14 cellular contexts compared by ENCODE assay signal in the genomic region with DNA sequence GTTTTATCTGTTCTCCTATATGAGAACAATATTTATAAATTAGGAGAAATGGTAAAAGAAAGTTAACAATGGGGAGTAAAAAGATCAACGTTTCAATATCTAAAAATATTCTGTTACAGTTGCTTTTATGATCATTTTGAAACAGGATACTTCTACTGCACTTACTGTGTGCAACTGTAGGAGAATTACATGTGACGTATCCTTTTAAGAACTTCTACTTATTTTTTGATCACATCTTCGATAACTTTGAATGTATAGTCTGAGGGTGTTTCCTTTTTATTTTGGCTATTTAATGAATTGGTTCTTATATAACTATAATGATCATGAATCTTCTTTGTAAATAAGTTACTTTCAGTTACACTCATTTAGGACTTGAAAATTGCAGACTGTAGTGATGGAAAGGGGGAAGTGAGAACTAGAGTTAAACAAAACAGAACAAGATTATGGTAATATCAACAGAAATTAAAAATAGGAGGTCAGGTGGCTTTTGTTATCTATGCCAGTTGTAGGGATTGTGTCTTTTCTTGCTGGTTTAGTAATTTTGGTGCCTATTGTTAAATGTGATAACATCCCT.
DNase-seq lines count a peak whose midpoint lies in the region; ATAC-seq and TF ChIP-seq lines count a peak whose summit lies in the region.
"Had no signal": no experiment of that assay in that cellular context is flagged by ENCODE, and none has a peak within 500 bp of the region (broad histone marks: within the 10 kb centered on the region; RNA-seq: fewer than 3 reads in every experiment).

No MANE protein-coding gene starts in this region.

- H3K4me1 Mint-ChIP-seq in glutamatergic neuron (ENCODE audit: low read depth, unreplicated experiment) = no peaks in the 10 kb centered on the region
- H3K4me1 Mint-ChIP-seq: neural crest cell had no signal

- peak overlapping the region; percentile 98 for H2AFZ ChIP-seq in SU-DHL-6 (ENCODE audit: low read depth, low read length, severe bottlenecking)

- no peak overlapping the region for H3K4me3 Mint-ChIP-seq in glutamatergic neuron (ENCODE audit: unreplicated experiment)
- H3K4me3 Mint-ChIP-seq: activated T-cell treated with anti-CD3 and anti-CD28 coated beads, Interleukin-2, amount 50 U/mL, for 72 hours; neural crest cell had no signal

- peak overlapping the region; percentile 91 for H3K27ac ChIP-seq in SU-DHL-6 (ENCODE audit: low read depth, low read length)
- H3K27ac ChIP-seq: transverse colon had no signal

- no peaks in the 10 kb centered on the region for H3K27me3 ChIP-seq in SU-DHL-6 (ENCODE audit: low read length)
- H3K27me3 ChIP-seq: transverse colon had no signal

- H3F3A ChIP-seq in SU-DHL-6 (ENCODE audit: insufficient read depth) = peaks cover 8% of the 10 kb centered on the region

- TF ChIP-seq CTCF in SU-DHL-6 (IDR thresholded peaks at IDR 0.05; ENCODE audit: insufficient read depth, low read length, poor library complexity, severe bottlenecking) = no peak
- no peak for TF ChIP-seq CTCF in glutamatergic neuron (IDR thresholded peaks at IDR 0.05; ENCODE audit: partially characterized antibody, unreplicated experiment)

- H3K9me2 ChIP-seq in SU-DHL-6 (replicated peaks; ENCODE audit: insufficient read depth, low read length) = no peaks in the 10 kb centered on the region

- DNase-seq in glutamatergic neuron = no peak
- no peak for DNase-seq in activated T-cell treated with anti-CD3 and anti-CD28 coated beads, Interleukin-2, amount 50 U/mL, for 48 hours
- DNase-seq in AG20443 (ENCODE audit: low spot score) = no peak
- no peak for DNase-seq in NCI-H748 (lab: John Stamatoyannopoulos, UW; ENCODE audit: unreplicated experiment)
- DNase-seq: activated T-cell treated with anti-CD3 and anti-CD28 coated beads, Interleukin-2, amount 50 U/mL, for 72 hours; NCI-H2081; stimulated activated CD4-positive, alpha-beta T cell treated with anti-CD3 and anti-CD28 coated beads, Interleukin-1b, Interleukin-23, amount 100 ng/mL, for 48 hours; transverse colon had no signal

- H4K20me1 ChIP-seq in SU-DHL-6 (ENCODE audit: low read depth, low read length) = no peaks in the 10 kb centered on the region

- no peaks in the 10 kb centered on the region for H3K36me3 Mint-ChIP-seq in glutamatergic neuron (ENCODE audit: unreplicated experiment)

- no peaks in the 10 kb centered on the region for H3K79me2 ChIP-seq in SU-DHL-6 (ENCODE audit: insufficient read depth, low read length)

- H3K27me3 Mint-ChIP-seq in glutamatergic neuron (ENCODE audit: unreplicated experiment) = peaks cover 1% of the 10 kb centered on the region

- ATAC-seq in GM18508 (IDR thresholded peaks at IDR 0.05; ENCODE audit: insufficient read depth, unreplicated experiment) (peak; percentile 85), GM21526 (IDR thresholded peaks at IDR 0.05; ENCODE audit: low FRiP score, unreplicated experiment) (peak; percentile 90), HG03135 (IDR thresholded peaks at IDR 0.05; ENCODE audit: unreplicated experiment) (peak; percentile 88)
- ATAC-seq: activated T-cell treated with anti-CD3 and anti-CD28 coated beads, Interleukin-2, amount 50 U/mL, for 72 hours; HCT116 had no signal

- peak overlapping the region; percentile 46 for H3K9ac ChIP-seq in SU-DHL-6 (ENCODE audit: low read length)

- H3K27ac Mint-ChIP-seq in glutamatergic neuron (ENCODE audit: unreplicated experiment) = no peak overlapping the region
- H3K27ac Mint-ChIP-seq: activated T-cell treated with anti-CD3 and anti-CD28 coated beads, Interleukin-2, amount 50 U/mL, for 72 hours had no signal

- no peaks in the 10 kb centered on the region for H3K9me3 ChIP-seq in SU-DHL-6 (ENCODE audit: insufficient read depth, low read length)
- H3K9me3 ChIP-seq: transverse colon had no signal

- H3K4me3 ChIP-seq in SU-DHL-6 (ENCODE audit: insufficient read depth, low read length, poor library complexity, severe bottlenecking) = peak overlapping the region; percentile 49
- H3K4me3 ChIP-seq: transverse colon had no signal

- H3K36me3 ChIP-seq in SU-DHL-6 (ENCODE audit: low read length) = no peaks in the 10 kb centered on the region
- H3K36me3 ChIP-seq: transverse colon had no signal

- no peaks in the 10 kb centered on the region for H3K9me3 Mint-ChIP-seq in glutamatergic neuron (ENCODE audit: unreplicated experiment)

- peak overlapping the region; percentile 94 for H3K4me2 ChIP-seq in SU-DHL-6 (ENCODE audit: low read depth, low read length, poor library complexity, severe bottlenecking)
